12 cellular contexts compared by ENCODE assay signal in genomic region chr7:112103246-112103645, GRCh38.
DNase-seq lines count a peak whose midpoint lies in the region; ATAC-seq and TF ChIP-seq lines count a peak whose summit lies in the region.
"Had no signal": no experiment of that assay in that cellular context is flagged by ENCODE, and none has a peak within 500 bp of the region (broad histone marks: within the 10 kb centered on the region; RNA-seq: fewer than 3 reads in every experiment).

No MANE protein-coding gene starts in this region.

- no peaks in the 10 kb centered on the region for H3K36me3 ChIP-seq in mucosa of descending colon (ENCODE audit: low read depth)

- TF ChIP-seq CTCF in cardiac fibroblast (IDR thresholded peaks at IDR 0.05; ENCODE audit: low read depth, low read length), result no peak
- TF ChIP-seq CTCF in mucosa of descending colon (IDR thresholded peaks at IDR 0.05), result no peak

- peak; percentile 32 for DNase-seq in H4 (ENCODE audit: low spot score)
- peak; percentile 25 for DNase-seq in NCI-H2029 treated with DMSO at 0.1 percent for 48 hours (lab: John Stamatoyannopoulos, UW)
- DNase-seq in cardiac fibroblast (ENCODE audit: low read depth in 2 of 2), result peak; percentile 33 to 89
- peak in 1 of 3 donors; percentile 28 for DNase-seq in mucosa of descending colon
- no peak for DNase-seq in NCI-H187 (lab: John Stamatoyannopoulos, UW)
- DNase-seq in putamen (ENCODE audit: low spot score), result no peak
- no peak for DNase-seq in NCI-H1105 treated with DMSO at 0.1 percent for 48 hours (lab: John Stamatoyannopoulos, UW)
- DNase-seq: activated CD4-positive, CD25-positive, alpha-beta regulatory T cell treated with anti-CD3 and anti-CD28 coated beads, Interleukin-2, amount 50 U/mL, for 72 hours; effector CD8-positive, alpha-beta T cell; Karpas-422; naive B cell had no signal

- no peaks in the 10 kb centered on the region for H3K9me3 ChIP-seq in mucosa of descending colon

- ATAC-seq in mucosa of descending colon, result peak; percentile 94
- ATAC-seq: Panc1 had no signal

- intact Hi-C loops in mucosa of descending colon (cut with DNase I, micrococcal nuclease), result no loop called here

- H3K4me1 ChIP-seq in mucosa of descending colon (ENCODE audit: low read depth), result peaks cover 4% of the 10 kb centered on the region

- H3K4me3 ChIP-seq in cardiac fibroblast (replicated peaks in 1 of 2; ENCODE audit: low read depth in 2 of 2, low read length in 2 of 2) (no peak overlapping the region), mucosa of descending colon (no peak overlapping the region)

Comparison
In these comparisons a context has a peak if more than half of its experiments do, and no peak if none do; other contexts are left out.
1. DNase-seq: peak in H4 (single experiment), NCI-H2029 treated with DMSO at 0.1 percent for 48 hours (single experiment) and cardiac fibroblast (2 of 2); none in NCI-H187 (0 of 2), putamen (single experiment) and NCI-H1105 treated with DMSO at 0.1 percent for 48 hours (single experiment).